ENCODE assay signal across 16 cellular contexts in the genomic region with DNA sequence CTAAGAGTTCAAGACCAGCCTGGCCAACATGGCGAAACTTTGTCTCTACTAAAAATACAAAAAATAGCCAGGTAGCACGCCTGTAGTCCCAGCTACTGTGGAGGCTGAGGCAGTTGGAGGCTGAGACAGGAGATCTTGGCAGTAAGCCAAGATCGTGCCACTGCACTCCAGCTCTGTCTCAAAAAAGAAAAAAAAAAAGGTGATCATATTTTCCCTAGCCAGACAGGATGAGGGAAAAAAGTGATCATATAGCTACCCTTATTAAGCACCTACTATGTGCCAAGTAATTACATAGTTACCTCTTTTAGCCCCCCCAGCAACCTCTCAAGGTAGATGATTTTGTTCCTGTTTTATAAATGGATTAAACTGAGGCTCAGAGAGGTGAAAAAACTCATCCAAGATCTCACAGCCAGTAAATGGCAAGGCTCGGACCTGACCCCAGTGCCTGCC. TPM values are rescaled to one million over a fixed set of nuclear protein-coding genes. Genes with fewer than 3 reads are reported as not detected.
DNase-seq lines count a peak whose midpoint lies in the region; ATAC-seq, FAIRE-seq and TF ChIP-seq lines count a peak whose summit lies in the region.
"Had no signal": no experiment of that assay in that cellular context is flagged by ENCODE, and none has a peak within 500 bp of the region (broad histone marks: within the 10 kb centered on the region; RNA-seq: fewer than 3 reads in every experiment).

No MANE protein-coding gene starts in this region.

- H3K9me3 Mint-ChIP-seq in astrocyte (ENCODE audit: unreplicated experiment): no peaks in the 10 kb centered on the region
- H3K9me3 Mint-ChIP-seq in nephron: no peaks in the 10 kb centered on the region
- H3K9me3 Mint-ChIP-seq: IgD-negative memory B cell; stimulated activated naive CD8-positive, alpha-beta T cell treated with anti-CD3 and anti-CD28 coated beads, Interleukin-15, amount 100 ng/mL, for 72 hours; WTC11 had no signal

- no peak overlapping the region for H2AFZ ChIP-seq in astrocyte (ENCODE audit: low read depth, low read length)

- H3K4me1 Mint-ChIP-seq in astrocyte (ENCODE audit: low read depth, unreplicated experiment): peaks cover 25% of the 10 kb centered on the region
- peaks cover 51% of the 10 kb centered on the region for H3K4me1 Mint-ChIP-seq in nephron
- H3K4me1 Mint-ChIP-seq: IgD-negative memory B cell; stimulated activated naive CD8-positive, alpha-beta T cell treated with anti-CD3 and anti-CD28 coated beads, Interleukin-15, amount 100 ng/mL, for 72 hours had no signal

- no peak overlapping the region for H3K4me2 ChIP-seq in astrocyte (ENCODE audit: low read length)

- H3K36me3 Mint-ChIP-seq in astrocyte (ENCODE audit: low read depth, unreplicated experiment): peaks cover 9% of the 10 kb centered on the region
- H3K36me3 Mint-ChIP-seq in nephron (ENCODE audit: low read depth): peaks cover 45% of the 10 kb centered on the region

- no peaks in the 10 kb centered on the region for H3K79me2 ChIP-seq in astrocyte (ENCODE audit: insufficient read depth, low read length)

- H3K4me1 ChIP-seq in astrocyte (ENCODE audit: insufficient read depth, low read length): peaks cover 29% of the 10 kb centered on the region
- H3K4me1 ChIP-seq: Caco-2 had no signal

- no peaks in the 10 kb centered on the region for H4K20me1 ChIP-seq in astrocyte (ENCODE audit: insufficient read depth, low read length)

- ATAC-seq in HG03280 (IDR thresholded peaks at IDR 0.05; ENCODE audit: unreplicated experiment): no peak
- ATAC-seq: stimulated activated naive CD8-positive, alpha-beta T cell treated with anti-CD3 and anti-CD28 coated beads, Interleukin-15, amount 100 ng/mL, for 72 hours; WTC11 had no signal

- TF ChIP-seq RAD21 in Ishikawa (IDR thresholded peaks at IDR 0.05; ENCODE audit: low read depth): no peak

- no peak for TF ChIP-seq EP300 in Ishikawa (IDR thresholded peaks at IDR 0.05; ENCODE audit: borderline replicate concordance)

- H3K27ac Mint-ChIP-seq in astrocyte (ENCODE audit: unreplicated experiment): no peak overlapping the region
- peak overlapping the region; percentile 77 to 80 (median 78) for H3K27ac Mint-ChIP-seq in nephron
- H3K27ac Mint-ChIP-seq: WTC11 had no signal

- H3K4me3 Mint-ChIP-seq in astrocyte (ENCODE audit: unreplicated experiment) (no peak overlapping the region), nephron (peak overlapping the region in 1 of 3 experiments; percentile 5)
- H3K4me3 Mint-ChIP-seq: IgD-negative memory B cell; stimulated activated naive CD8-positive, alpha-beta T cell treated with anti-CD3 and anti-CD28 coated beads, Interleukin-15, amount 100 ng/mL, for 72 hours; WTC11 had no signal

- no peaks in the 10 kb centered on the region for H3K9me3 ChIP-seq in astrocyte (ENCODE audit: insufficient read depth, low read depth, low read length)
- H3K9me3 ChIP-seq: Caco-2 had no signal

- no peaks in the 10 kb centered on the region for H3K27me3 ChIP-seq in astrocyte (ENCODE audit: insufficient read depth, low read length)

- H3K36me3 ChIP-seq in astrocyte (ENCODE audit: insufficient read depth, low read length): no peaks in the 10 kb centered on the region

- peak overlapping the region; percentile 4 for H3K27ac ChIP-seq in astrocyte (ENCODE audit: low read depth, low read length)
- no peak overlapping the region for H3K27ac ChIP-seq in coronary artery

- peak overlapping the region; percentile 17 for H3K9ac ChIP-seq in astrocyte (ENCODE audit: low read length)

- DNase-seq in NCI-H2029 (lab: John Stamatoyannopoulos, UW): peak; percentile 41
- no peak for DNase-seq in NCI-H2029 treated with DMSO at 0.1 percent for 48 hours (lab: John Stamatoyannopoulos, UW)
- no peak for DNase-seq in astrocyte (ENCODE audit: low read depth)
- no peak for DNase-seq in stimulated activated CD4-positive, alpha-beta T cell treated with anti-CD3 and anti-CD28 coated beads, Interleukin-2, amount 100 ng/mL, for 48 hours
- no peak for DNase-seq in coronary artery (ENCODE audit: low spot score)
- DNase-seq: activated effector memory CD4-positive, alpha-beta T cell treated with anti-CD3 and anti-CD28 coated beads, Interleukin-2, amount 50 U/mL, for 16 hours; Caco-2; midbrain; NCI-H1436; small intestine; stimulated activated naive CD8-positive, alpha-beta T cell treated with anti-CD3 and anti-CD28 coated beads, Interleukin-15, amount 100 ng/mL, for 72 hours had no signal

- no peak overlapping the region for H3K4me3 ChIP-seq in astrocyte (ENCODE audit: insufficient read depth, low read depth, low read length)
- no peak overlapping the region for H3K4me3 ChIP-seq in coronary artery

- no peak for FAIRE-seq in astrocyte (lab: Jason Lieb, UNC)
- FAIRE-seq: small intestine had no signal

- H3K27me3 Mint-ChIP-seq in astrocyte (ENCODE audit: low read depth, unreplicated experiment) (no peaks in the 10 kb centered on the region), nephron (ENCODE audit: low read depth) (no peaks in the 10 kb centered on the region)
- H3K27me3 Mint-ChIP-seq: IgD-negative memory B cell; stimulated activated naive CD8-positive, alpha-beta T cell treated with anti-CD3 and anti-CD28 coated beads, Interleukin-15, amount 100 ng/mL, for 72 hours had no signal

- no peak for TF ChIP-seq CTCF in astrocyte (IDR thresholded peaks at IDR 0.05; ENCODE audit: insufficient read depth, low read depth, low read length)
- no peak for TF ChIP-seq CTCF in nephron (IDR thresholded peaks at IDR 0.05; ENCODE audit: unreplicated experiment in 3 of 3)
- no peak for TF ChIP-seq CTCF in coronary artery (IDR thresholded peaks at IDR 0.05)

TF ChIP-seq in Ishikawa, 13 proteins besides CTCF, POLR2A, EP300 and RAD21:
- peak; percentile 78 for TF ChIP-seq NFIC (IDR thresholded peaks at IDR 0.05)
- TF ChIP-seq, protein P1, sequence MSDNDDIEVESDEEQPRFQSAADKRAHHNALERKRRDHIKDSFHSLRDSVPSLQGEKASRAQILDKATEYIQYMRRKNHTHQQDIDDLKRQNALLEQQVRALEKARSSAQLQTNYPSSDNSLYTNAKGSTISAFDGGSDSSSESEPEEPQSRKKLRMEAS (IDR thresholded peaks at IDR 0.05): no peak
TF ChIP-seq in Ishikawa: peak in this region for 1.

RNA-seq across cellular contexts. Expression of a gene that starts 18.1 kb away (rescaled TPM):
- 50.6 and 54.3 TPM in 2 replicates for total RNA-seq in astrocyte

RNA-seq across cellular contexts. Expression of a gene that starts 42.5 kb away (rescaled TPM):
- 309 and 327 TPM in 2 replicates for total RNA-seq in astrocyte
